1 cellular context compared by ENCODE assay signal in the genomic region with DNA sequence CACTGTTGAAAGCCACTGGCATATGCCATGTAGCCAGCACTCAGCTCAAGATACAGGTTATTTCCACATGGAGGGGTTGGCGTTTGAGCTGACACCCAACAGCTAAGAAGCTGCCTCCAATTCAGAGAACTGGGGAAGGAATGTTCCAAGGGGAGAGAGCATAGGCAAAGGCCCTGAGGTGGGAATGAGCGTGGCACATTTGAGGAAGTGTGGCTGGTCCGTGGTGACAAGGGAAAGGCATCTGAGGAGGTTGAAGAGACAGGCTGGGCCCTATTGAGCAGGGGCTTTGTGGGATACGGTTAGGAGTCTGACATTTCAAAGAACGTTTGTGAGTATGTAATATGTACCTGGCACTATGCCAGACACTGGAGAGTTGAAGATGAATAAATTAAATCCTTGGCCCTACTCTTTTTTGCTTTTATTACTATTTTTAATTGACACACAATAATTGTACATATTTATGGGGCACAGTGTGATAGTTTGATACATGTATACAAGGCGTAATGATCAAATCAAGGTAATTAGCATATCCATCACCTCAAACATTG.
TF ChIP-seq lines count a peak whose summit lies in the region.

No MANE protein-coding gene starts in this region.

TF ChIP-seq in K562, 482 proteins besides CTCF, POLR2A, EP300 and RAD21:
- TF ChIP-seq NFIC (IDR thresholded peaks at IDR 0.05) (peak; percentile 99), NFIX (CRISPR knock-in tag; IDR thresholded peaks at IDR 0.05; ENCODE audit: low read depth) (peak; percentile 86), RBM25 (IDR thresholded peaks at IDR 0.05; ENCODE audit: low read depth, low read length, severe bottlenecking) (peak; percentile 11), SPI1 (IDR thresholded peaks at IDR 0.05; ENCODE audit: borderline replicate concordance, low read depth, low read length) (0 out of 2 replicates have a peak, but pooled peaks have one; percentile 19), TEAD4 (IDR thresholded peaks at IDR 0.05; ENCODE audit: low read length) (no peak), TEAD4 (CRISPR knock-in tag; IDR thresholded peaks at IDR 0.05; ENCODE audit: borderline replicate concordance) (no peak), SIN3A (IDR thresholded peaks at IDR 0.05; ENCODE audit: borderline replicate concordance in 2 of 2, control insufficient read depth in 1 of 2, low read depth in 2 of 2, low read length in 2 of 2) (no peak)
